In genomic region chr1:25889470-25889869, GRCh38 we compare ENCODE assay signal across 12 cellular contexts. TPM values are rescaled to one million over a fixed set of nuclear protein-coding genes. Genes with fewer than 3 reads are reported as not detected.
DNase-seq lines count a peak whose midpoint lies in the region; ATAC-seq, FAIRE-seq and TF ChIP-seq lines count a peak whose summit lies in the region.
"Had no signal": no experiment of that assay in that cellular context is flagged by ENCODE, and none has a peak within 500 bp of the region (broad histone marks: within the 10 kb centered on the region; RNA-seq: fewer than 3 reads in every experiment).

No MANE protein-coding gene starts in this region.

- H3K4me2 ChIP-seq in IMR-90 (ENCODE audit: low read depth, low read length) (peak overlapping the region; percentile 44), HepG2 (ENCODE audit: low read depth, low read length) (no peak overlapping the region)

- H3K79me1 ChIP-seq in IMR-90 (ENCODE audit: low read depth in 1 of 2, low read length in 2 of 2) = peaks cover 10 to 42% of the 10 kb centered on the region in 2 experiments; a peak in 3 of 4 replicates

- H3K27ac Mint-ChIP-seq in CD8-positive, alpha-beta T cell = no peak overlapping the region
- H3K27ac Mint-ChIP-seq: T-helper 1 cell treated with Interleukin-12 subunit alpha and Interleukin-12 subunit beta and Interleukin-4 antibody, amounts not matched to agents 30 μg/mL and 1 μg/mL, for 36 hours had no signal

- H3K4ac ChIP-seq in IMR-90 (ENCODE audit: low read depth, low read length) = peak overlapping the region; percentile 59

- H3K36me3 Mint-ChIP-seq in CD8-positive, alpha-beta T cell = no peaks in the 10 kb centered on the region

- H3K4me1 Mint-ChIP-seq in CD8-positive, alpha-beta T cell (ENCODE audit: low read depth) = no peaks in the 10 kb centered on the region

- TF ChIP-seq EP300 in HepG2 (IDR thresholded peaks at IDR 0.05; ENCODE audit: low read depth in 2 of 2, low read length in 2 of 2) (no peak), HepG2 (CRISPR knock-in tag; IDR thresholded peaks at IDR 0.05; ENCODE audit: borderline replicate concordance) (no peak)

- H3K9me3 Mint-ChIP-seq in CD8-positive, alpha-beta T cell = no peaks in the 10 kb centered on the region
- H3K9me3 Mint-ChIP-seq: T-helper 1 cell treated with Interleukin-12 subunit alpha and Interleukin-12 subunit beta and Interleukin-4 antibody, amounts not matched to agents 30 μg/mL and 1 μg/mL, for 36 hours had no signal

- no peaks in the 10 kb centered on the region for H3K27me3 ChIP-seq in IMR-90 (ENCODE audit: control insufficient read depth, insufficient read depth, low read length)
- no peaks in the 10 kb centered on the region for H3K27me3 ChIP-seq in HepG2 (ENCODE audit: control insufficient read depth in 1 of 2, insufficient read depth in 2 of 2, low read length in 2 of 2)
- no peaks in the 10 kb centered on the region for H3K27me3 ChIP-seq in CD8-positive, alpha-beta T cell (ENCODE audit: insufficient read depth, low read length)

- H3K4me3 ChIP-seq in AG09309 (ENCODE audit: control insufficient read depth, low read depth, low read length) (no peak overlapping the region), IMR-90 (ENCODE audit: insufficient read depth, low read depth, low read length) (no peak overlapping the region), astrocyte of the spinal cord (ENCODE audit: low read depth, low read length) (no peak overlapping the region), HepG2 (replicated peaks in 1 of 3; ENCODE audit: insufficient read depth in 1 of 3, low read depth in 2 of 3, low read length in 3 of 3) (no peak overlapping the region)
- H3K4me3 ChIP-seq in CD8-positive, alpha-beta T cell (ENCODE audit: low read depth, low read length) = no peak overlapping the region
- H3K4me3 ChIP-seq: HAP-1 had no signal

- no TSS peak for BruUV-seq in IMR-90 (replicated peaks; lab: Mats Ljungman, UMichigan)
- BruUV-seq in HepG2 (replicated peaks; lab: Mats Ljungman, UMichigan) = no TSS peak

- FAIRE-seq in HepG2 (lab: Jason Lieb, UNC) = peak; percentile 55

- H3K36me3 ChIP-seq in IMR-90 (ENCODE audit: control insufficient read depth, insufficient read depth, low read length) (no peaks in the 10 kb centered on the region), HepG2 (replicated peaks in 1 of 2; ENCODE audit: control insufficient read depth in 1 of 2, insufficient read depth in 2 of 2, low read length in 2 of 2) (no peaks in the 10 kb centered on the region; a peak in 1 of 5 replicates)
- no peaks in the 10 kb centered on the region for H3K36me3 ChIP-seq in CD8-positive, alpha-beta T cell (ENCODE audit: insufficient read depth, low read length)
- H3K36me3 ChIP-seq: HAP-1 had no signal

- 58% methylated on average over 3 of the region's 3 CpGs; no CpG with 5 or more reads in 1 of the 2 experiments for WGBS in IMR-90 (ENCODE audit: extremely low coverage in 2 of 2, insufficient read length in 1 of 2), 2 experiments
- WGBS in HepG2 (ENCODE audit: low lambda C conversion rate) = 60% methylated on average over 3 of the region's 3 CpGs

- peak overlapping the region; percentile 63; the same call in 1 of the 3 replicates for H2BK15ac ChIP-seq in IMR-90 (ENCODE audit: low read depth, low read length)

- no peaks in the 10 kb centered on the region for H3K79me2 ChIP-seq in HepG2 (ENCODE audit: insufficient read depth, low read length)

- in situ Hi-C loops in IMR-90 (cut with MboI; ENCODE audit: low sequenced_read_pairs) (no loop called here), astrocyte of the spinal cord (cut with HindIII; ENCODE audit: low sequenced_read_pairs) (no loop called here), HepG2 (cut with HindIII; ENCODE audit: extremely low pct_ligation_motif_present, low pct_unique_long_range_greater_than_20kb) (loop anchor here (5.0 kb wide), 1 partner anchor 52 kb away; no protein-coding TSS in a partner anchor)

- intact Hi-C loops in IMR-90 (cut with micrococcal nuclease) (no loop called here), HepG2 (cut with micrococcal nuclease; ENCODE audit: unreplicated experiment) (no loop called here)
- intact Hi-C loops in CD8-positive, alpha-beta T cell (cut with DNase I, micrococcal nuclease) = no loop called here

- H3K23ac ChIP-seq in IMR-90 (ENCODE audit: low read depth, low read length) = no peak overlapping the region

- H3K9ac ChIP-seq in IMR-90 (ENCODE audit: low read depth, low read length) (no peak overlapping the region), HepG2 (ENCODE audit: insufficient read depth, low read depth, low read length) (no peak overlapping the region)

- TF ChIP-seq RAD21 in IMR-90 (IDR thresholded peaks at IDR 0.05; ENCODE audit: low read length) = peak; percentile 20; the same call in 1 of the 2 replicates
- no peak for TF ChIP-seq RAD21 in HepG2 (CRISPR knock-in tag; IDR thresholded peaks at IDR 0.05)

- H4K5ac ChIP-seq in IMR-90 (ENCODE audit: low read depth, low read length) = peak overlapping the region; percentile 79

- dilution Hi-C loops in IMR-90 (cut with HindIII; ENCODE audit: low sequenced_read_pairs, unreplicated experiment) = no loop called here

- peak overlapping the region; percentile 72; the same call in 1 of the 2 replicates for H4K91ac ChIP-seq in IMR-90 (ENCODE audit: insufficient read depth, low read depth, low read length)

- ATAC-seq in IMR-90 (ENCODE audit: low read depth) (peak; percentile 6; the same call in 1 of the 2 replicates), HepG2 (peak; percentile 70), HG03457 (IDR thresholded peaks at IDR 0.05; ENCODE audit: unreplicated experiment) (no peak)
- ATAC-seq in CD8-positive, alpha-beta T cell = no peak

- H3K27me3 Mint-ChIP-seq in CD8-positive, alpha-beta T cell (ENCODE audit: low read depth) = no peaks in the 10 kb centered on the region

- H3K56ac ChIP-seq in IMR-90 (ENCODE audit: extremely low read depth, insufficient read depth, low read length) = no peak overlapping the region

- peak overlapping the region; percentile 26 for H2AK9ac ChIP-seq in IMR-90 (replicated peaks; ENCODE audit: low read depth, low read length, poor library complexity)

- H3K9me3 ChIP-seq in IMR-90 (ENCODE audit: control insufficient read depth, insufficient read depth, low read length) (no peaks in the 10 kb centered on the region), HepG2 (ENCODE audit: low read length) (no peaks in the 10 kb centered on the region)
- H3K9me3 ChIP-seq in CD8-positive, alpha-beta T cell (ENCODE audit: low read length) = no peaks in the 10 kb centered on the region
- H3K9me3 ChIP-seq: HAP-1 had no signal

- H4K20me1 ChIP-seq in IMR-90 (ENCODE audit: insufficient read depth, low read length) (no peaks in the 10 kb centered on the region), HepG2 (ENCODE audit: insufficient read depth, low read length) (no peaks in the 10 kb centered on the region)

- H3K9me1 ChIP-seq in IMR-90 (ENCODE audit: insufficient read depth, low read length) = peaks cover 26% of the 10 kb centered on the region

- H2BK20ac ChIP-seq in IMR-90 (ENCODE audit: low read depth, low read length) = peak overlapping the region; percentile 93; the same call in 1 of the 2 replicates

- peak overlapping the region; percentile 60 for H3K14ac ChIP-seq in IMR-90 (replicated peaks; ENCODE audit: low read depth, low read length)

- POLR2A ChIA-PET in IMR-90 (lab: Charles Lee; ENCODE audit: unreplicated experiment) (interaction anchor here (0.5 kb wide), 2 partner anchors 52 to 108 kb away, joined by 3 to 11 read pairs; partner anchors contain the start of gene PAFAH2), HepG2 (lab: Yijun Ruan, JAX) (no interaction called here)
- POLR2A ChIA-PET in CD8-positive, alpha-beta T cell (lab: Charles Lee) = no interaction called here

- peak overlapping the region; percentile 93 for H2BK120ac ChIP-seq in IMR-90 (ENCODE audit: low read depth, low read length)

- TF ChIP-seq CTCF in AG09309 (IDR thresholded peaks at IDR 0.05; ENCODE audit: control insufficient read depth, insufficient read depth, low read depth, low read length, missing control alignments) (peak; percentile 32), IMR-90 (conservative IDR thresholded peaks at IDR 0.05; ENCODE audit: low read depth, low read length) (peak; percentile 44), astrocyte of the spinal cord (IDR thresholded peaks at IDR 0.05; ENCODE audit: low read depth, low read length) (peak; percentile 11), HepG2 (CRISPR knock-in tag; IDR thresholded peaks at IDR 0.05) (peak; percentile 23)
- TF ChIP-seq CTCF in CD8-positive, alpha-beta T cell (IDR thresholded peaks at IDR 0.05) = no peak

- H2AK5ac ChIP-seq in IMR-90 (ENCODE audit: low read depth, low read length) = peak overlapping the region; percentile 91

- no peak overlapping the region for H3K4me3 Mint-ChIP-seq in CD8-positive, alpha-beta T cell
- H3K4me3 Mint-ChIP-seq: T-helper 1 cell treated with Interleukin-12 subunit alpha and Interleukin-12 subunit beta and Interleukin-4 antibody, amounts not matched to agents 30 μg/mL and 1 μg/mL, for 36 hours had no signal

- peak overlapping the region; percentile 53 for H2BK5ac ChIP-seq in IMR-90 (ENCODE audit: low read depth, low read length, poor library complexity, severe bottlenecking)

- H3K27ac ChIP-seq in IMR-90 (ENCODE audit: insufficient read depth, low read length) (peak overlapping the region; percentile 74; the same call in 1 of the 2 replicates), HepG2 (ENCODE audit: extremely low read length, insufficient read depth, low read length) (no peak overlapping the region)
- no peak overlapping the region for H3K27ac ChIP-seq in CD8-positive, alpha-beta T cell (ENCODE audit: low read depth, low read length)
- H3K27ac ChIP-seq: HL-60 had no signal

- CTCF ChIA-PET in IMR-90 (lab: Yijun Ruan, JAX) = interaction anchor here (0.5 kb wide), 1 partner anchor 33 kb away, joined by 3 read pairs; no protein-coding TSS in a partner anchor
- CTCF ChIA-PET in HepG2 (lab: Yijun Ruan, JAX; ENCODE audit: low intra/inter-chr PET ratio, low total read pairs) = no interaction called here
- CTCF ChIA-PET in CD8-positive, alpha-beta T cell (lab: Charles Lee) = interaction anchor here (16.8 kb wide), 1 partner anchor 106 kb away, joined by 442 read pairs; the partner anchor contains the start of gene PAFAH2

- H3K4me1 ChIP-seq in IMR-90 (ENCODE audit: control insufficient read depth, insufficient read depth, low read length) (peaks cover 33% of the 10 kb centered on the region), HepG2 (ENCODE audit: insufficient read depth, low read length) (peaks cover 52% of the 10 kb centered on the region)
- H3K4me1 ChIP-seq in CD8-positive, alpha-beta T cell (ENCODE audit: insufficient read depth, low read length) = no peaks in the 10 kb centered on the region
- H3K4me1 ChIP-seq: HAP-1 had no signal

- H3K18ac ChIP-seq in IMR-90 (ENCODE audit: low read depth, low read length) = peak overlapping the region; percentile 86

- peak overlapping the region; percentile 11 for H2AFZ ChIP-seq in IMR-90 (replicated peaks; ENCODE audit: low read length, poor library complexity)
- H2AFZ ChIP-seq in HepG2 (ENCODE audit: low read length) = no peak overlapping the region

- TF ChIP-seq POLR2A in IMR-90 (IDR thresholded peaks at IDR 0.05; ENCODE audit: low read depth, low read length) (no peak), HepG2 (IDR thresholded peaks at IDR 0.05; ENCODE audit: insufficient read depth in 1 of 2, low read depth in 2 of 2, low read length in 2 of 2) (no peak)

- peak overlapping the region; percentile 3 to 69; a peak in 3 of 4 replicates for H4K8ac ChIP-seq in IMR-90 (ENCODE audit: low read depth in 2 of 2, low read length in 2 of 2)

- DNase-seq in AG09309 (ENCODE audit: low read depth) (no peak), IMR-90 (peak; percentile 43), astrocyte of the spinal cord (ENCODE audit: low read depth, low spot score) (no peak), HepG2 (ENCODE audit: low spot score) (no peak)
- DNase-seq in stimulated activated naive CD4-positive, alpha-beta T cell treated with Interleukin-2 at 50 U/mL for 16 hours (lab: John Stamatoyannopoulos, UW) = no peak
- DNase-seq in CD8-positive, alpha-beta T cell = no peak
- no peak for DNase-seq in activated CD4-positive, CD25-positive, alpha-beta regulatory T cell treated with anti-CD3 and anti-CD28 coated beads, Interleukin-2, amount 50 U/mL, for 72 hours
- DNase-seq: NCI-H2227 treated with DMSO at 0.1 percent for 48 hours had no signal

RNA-seq across cellular contexts. Expression of gene PAQR7, which starts 14.0 kb away (rescaled TPM):
- total RNA-seq in IMR-90 (2012; rRNA removed) (8.3 and 9.0 TPM in 2 replicates), HepG2 (2016; rRNA removed; fragmentation: Illumina TruSeq; extraction: Trizol) (6.0 and 13.2 TPM in 2 replicates)
- polyA plus RNA-seq in IMR-90 (2012; rRNA removed) (12.0 and 12.9 TPM in 2 replicates), HepG2 (2011; rRNA removed) (16.6 and 20.2 TPM in 2 replicates)
- polyA plus RNA-seq in IMR-90 (2012; cell fraction: cytosol; rRNA removed) = 7.6 and 16.9 TPM in 2 replicates
- 33.3 and 47.8 TPM in 2 replicates for polyA plus RNA-seq in IMR-90 (2012; cell fraction: nucleus; rRNA removed; ENCODE audit: low replicate concordance)
- 4.1 and 4.7 TPM in 2 replicates for total RNA-seq in HepG2 (2016; cell fraction: cytosol; rRNA removed; fragmentation: Illumina TruSeq; extraction: Trizol; ENCODE audit: low read depth)
- total RNA-seq in HepG2 (2016; cell fraction: insoluble cytoplasmic fraction; rRNA removed; fragmentation: Illumina TruSeq; extraction: Trizol) = 6.2 and 13.0 TPM in 2 replicates
- total RNA-seq in HepG2 (2016; cell fraction: membrane; rRNA removed; fragmentation: Illumina TruSeq; extraction: Trizol) = 10.2 and 10.4 TPM in 2 replicates
- total RNA-seq in HepG2 (2016; cell fraction: nucleus; rRNA removed; fragmentation: Illumina TruSeq; extraction: Trizol) = 8.2 and 9.4 TPM in 2 replicates
- polyA plus RNA-seq in HepG2 (2011; cell fraction: cytosol; rRNA removed) = 19.1 and 22.5 TPM in 2 replicates
- polyA plus RNA-seq in HepG2 (2011; cell fraction: nucleus; rRNA removed) = 17.0 and 18.5 TPM in 2 replicates
- polyA plus RNA-seq in HepG2 (2012) = 13.9 and 14.2 TPM in 2 replicates
- 2.4 TPM in 2 replicates for polyA plus RNA-seq in HepG2 (2016; cell fraction: cytosol; fragmentation: Illumina TruSeq; extraction: Trizol; ENCODE audit: low read depth)
- polyA plus RNA-seq in HepG2 (2016; cell fraction: insoluble cytoplasmic fraction; fragmentation: Illumina TruSeq; extraction: Trizol; ENCODE audit: low read depth) = 4.5 and 5.3 TPM in 2 replicates
- polyA plus RNA-seq in HepG2 (2016; cell fraction: membrane; fragmentation: Illumina TruSeq; extraction: Trizol; ENCODE audit: low read depth) = 5.2 and 5.6 TPM in 2 replicates
- polyA plus RNA-seq in HepG2 (2016; cell fraction: nucleus; fragmentation: Illumina TruSeq; extraction: Trizol; ENCODE audit: insufficient read depth, low read depth) = 19.6 and 20.2 TPM in 2 replicates
- 21.8 and 127 TPM in 2 replicates for polyA minus RNA-seq in HepG2 (2011; rRNA and poly(A)+ RNA removed; ENCODE audit: low replicate concordance)
- polyA minus RNA-seq in HepG2 (2011; cell fraction: cytosol; rRNA and poly(A)+ RNA removed) = 28.0 and 29.7 TPM in 2 replicates
- 6.8 and 10.7 TPM in 2 replicates for polyA minus RNA-seq in HepG2 (2011; cell fraction: nucleus; rRNA and poly(A)+ RNA removed)
- total RNA-seq in CD8-positive, alpha-beta T cell = 1 to 10 TPM; 2.1 to 2.3 TPM

RNA-seq across cellular contexts. Expression of gene STMN1, which starts 16.7 kb away (rescaled TPM):
- total RNA-seq in IMR-90 (2012; rRNA removed) (93.0 and 194 TPM in 2 replicates), HepG2 (2016; rRNA removed; fragmentation: Illumina TruSeq; extraction: Trizol) (409 and 618 TPM in 2 replicates)
- polyA plus RNA-seq in IMR-90 (2012; rRNA removed) (179 and 273 TPM in 2 replicates), HepG2 (2011; rRNA removed) (27.3 and 45.9 TPM in 2 replicates)
- polyA plus RNA-seq in IMR-90 (2012; cell fraction: cytosol; rRNA removed) = 28.5 and 67.8 TPM in 2 replicates
- polyA plus RNA-seq in IMR-90 (2012; cell fraction: nucleus; rRNA removed; ENCODE audit: low replicate concordance) = 11.0 and 55.5 TPM in 2 replicates
- 56.4 and 56.9 TPM in 2 replicates for total RNA-seq in HepG2 (2016; cell fraction: cytosol; rRNA removed; fragmentation: Illumina TruSeq; extraction: Trizol; ENCODE audit: low read depth)
- total RNA-seq in HepG2 (2016; cell fraction: insoluble cytoplasmic fraction; rRNA removed; fragmentation: Illumina TruSeq; extraction: Trizol) = 416 and 627 TPM in 2 replicates
- total RNA-seq in HepG2 (2016; cell fraction: membrane; rRNA removed; fragmentation: Illumina TruSeq; extraction: Trizol) = 77.5 and 91.5 TPM in 2 replicates
- total RNA-seq in HepG2 (2016; cell fraction: nucleus; rRNA removed; fragmentation: Illumina TruSeq; extraction: Trizol) = 147 and 152 TPM in 2 replicates
- 14.4 and 19.7 TPM in 2 replicates for polyA plus RNA-seq in HepG2 (2011; cell fraction: cytosol; rRNA removed)
- polyA plus RNA-seq in HepG2 (2011; cell fraction: nucleus; rRNA removed) = 19.5 and 20.7 TPM in 2 replicates
- 58.4 and 155 TPM in 2 replicates for polyA plus RNA-seq in HepG2 (2012)
- polyA plus RNA-seq in HepG2 (2016; cell fraction: cytosol; fragmentation: Illumina TruSeq; extraction: Trizol; ENCODE audit: low read depth) = 80.3 and 82.5 TPM in 2 replicates
- 774 and 823 TPM in 2 replicates for polyA plus RNA-seq in HepG2 (2016; cell fraction: insoluble cytoplasmic fraction; fragmentation: Illumina TruSeq; extraction: Trizol; ENCODE audit: low read depth)
- 86.8 and 89.3 TPM in 2 replicates for polyA plus RNA-seq in HepG2 (2016; cell fraction: membrane; fragmentation: Illumina TruSeq; extraction: Trizol; ENCODE audit: low read depth)
- polyA plus RNA-seq in HepG2 (2016; cell fraction: nucleus; fragmentation: Illumina TruSeq; extraction: Trizol; ENCODE audit: insufficient read depth, low read depth) = 316 and 323 TPM in 2 replicates
- polyA minus RNA-seq in HepG2 (2011; rRNA and poly(A)+ RNA removed; ENCODE audit: low replicate concordance) = 11.3 and 32.5 TPM in 2 replicates
- 18.3 and 20.7 TPM in 2 replicates for polyA minus RNA-seq in HepG2 (2011; cell fraction: cytosol; rRNA and poly(A)+ RNA removed)
- polyA minus RNA-seq in HepG2 (2011; cell fraction: nucleus; rRNA and poly(A)+ RNA removed) = 22.0 and 32.7 TPM in 2 replicates
- total RNA-seq in CD8-positive, alpha-beta T cell = 10 to 100 TPM; 18.5 to 19.6 TPM

RNA-seq across cellular contexts. Expression of gene AUNIP, which starts 30.2 kb away (rescaled TPM):
- 3.9 and 5.0 TPM in 2 replicates for total RNA-seq in IMR-90 (2012; rRNA removed)
- polyA plus RNA-seq in IMR-90 (2012; rRNA removed) = 2.2 and 2.4 TPM in 2 replicates
- 0.52 and 0.65 TPM in 2 replicates for polyA plus RNA-seq in IMR-90 (2012; cell fraction: cytosol; rRNA removed)
- polyA plus RNA-seq in IMR-90 (2012; cell fraction: nucleus; rRNA removed; ENCODE audit: low replicate concordance) = 0.39 and 0.96 TPM in 2 replicates
- total RNA-seq in HepG2 (2016; rRNA removed; fragmentation: Illumina TruSeq; extraction: Trizol) = 12.3 and 12.8 TPM in 2 replicates
- total RNA-seq in HepG2 (2016; cell fraction: cytosol; rRNA removed; fragmentation: Illumina TruSeq; extraction: Trizol; ENCODE audit: low read depth) = 5.7 TPM in 2 replicates
- total RNA-seq in HepG2 (2016; cell fraction: insoluble cytoplasmic fraction; rRNA removed; fragmentation: Illumina TruSeq; extraction: Trizol) = 12.6 and 14.1 TPM in 2 replicates
- total RNA-seq in HepG2 (2016; cell fraction: membrane; rRNA removed; fragmentation: Illumina TruSeq; extraction: Trizol) = 10.9 and 11.6 TPM in 2 replicates
- 10.2 and 12.0 TPM in 2 replicates for total RNA-seq in HepG2 (2016; cell fraction: nucleus; rRNA removed; fragmentation: Illumina TruSeq; extraction: Trizol)
- 2.4 and 3.8 TPM in 2 replicates for polyA plus RNA-seq in HepG2 (2011; rRNA removed)
- 2.0 and 2.5 TPM in 2 replicates for polyA plus RNA-seq in HepG2 (2011; cell fraction: cytosol; rRNA removed)
- polyA plus RNA-seq in HepG2 (2011; cell fraction: nucleus; rRNA removed) = 2.3 TPM in 2 replicates
- polyA plus RNA-seq in HepG2 (2012) = 1.4 and 2.3 TPM in 2 replicates
- 2.5 and 3.0 TPM in 2 replicates for polyA plus RNA-seq in HepG2 (2016; cell fraction: cytosol; fragmentation: Illumina TruSeq; extraction: Trizol; ENCODE audit: low read depth)
- polyA plus RNA-seq in HepG2 (2016; cell fraction: insoluble cytoplasmic fraction; fragmentation: Illumina TruSeq; extraction: Trizol; ENCODE audit: low read depth) = 12.7 and 13.5 TPM in 2 replicates
- 4.7 and 4.8 TPM in 2 replicates for polyA plus RNA-seq in HepG2 (2016; cell fraction: membrane; fragmentation: Illumina TruSeq; extraction: Trizol; ENCODE audit: low read depth)
- 7.1 and 8.3 TPM in 2 replicates for polyA plus RNA-seq in HepG2 (2016; cell fraction: nucleus; fragmentation: Illumina TruSeq; extraction: Trizol; ENCODE audit: insufficient read depth, low read depth)
- 4.6 and 20.8 TPM in 2 replicates for polyA minus RNA-seq in HepG2 (2011; rRNA and poly(A)+ RNA removed; ENCODE audit: low replicate concordance)
- 2.7 and 3.9 TPM in 2 replicates for polyA minus RNA-seq in HepG2 (2011; cell fraction: cytosol; rRNA and poly(A)+ RNA removed)
- 5.7 and 7.3 TPM in 2 replicates for polyA minus RNA-seq in HepG2 (2011; cell fraction: nucleus; rRNA and poly(A)+ RNA removed)
- total RNA-seq in CD8-positive, alpha-beta T cell = under 1 TPM in 1 of 2 experiments, not detected in 1; 0.30 TPM

Comparison
In these comparisons a context has a peak if more than half of its experiments do, and no peak if none do; other contexts are left out.
1. ATAC-seq: peak in IMR-90 (single experiment) and HepG2 (single experiment); none in CD8-positive, alpha-beta T cell (single experiment) and HG03457 (single experiment).